19 cellular contexts compared by ENCODE assay signal in the genomic region with DNA sequence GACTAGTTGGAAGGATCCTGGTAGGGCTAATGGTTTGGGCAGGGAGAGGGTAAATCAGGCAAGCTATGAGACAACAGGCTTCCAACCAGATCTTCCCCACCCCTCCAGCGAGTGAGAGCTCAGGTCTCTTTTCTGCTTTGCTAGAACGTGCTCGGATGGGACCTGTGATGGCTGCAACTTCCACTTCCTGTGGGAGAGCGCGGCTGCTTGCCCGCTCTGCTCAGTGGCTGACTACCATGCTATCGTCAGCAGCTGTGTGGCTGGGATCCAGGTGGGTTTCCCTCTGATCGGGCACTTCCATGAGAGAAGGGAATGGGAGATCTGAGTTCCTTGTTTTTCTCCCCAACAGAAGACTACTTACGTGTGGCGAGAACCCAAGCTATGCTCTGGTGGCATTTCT. TPM values are rescaled to one million over a fixed set of nuclear protein-coding genes. Genes with fewer than 3 reads are reported as not detected.
DNase-seq lines count a peak whose midpoint lies in the region; ATAC-seq and TF ChIP-seq lines count a peak whose summit lies in the region.
"Had no signal": no experiment of that assay in that cellular context is flagged by ENCODE, and none has a peak within 500 bp of the region (broad histone marks: within the 10 kb centered on the region; RNA-seq: fewer than 3 reads in every experiment).

No MANE protein-coding gene starts in this region.

- no peaks in the 10 kb centered on the region for H3K36me3 Mint-ChIP-seq in activated T-cell treated with anti-CD3 and anti-CD28 coated beads, Interleukin-2, amount 50 U/mL, for 72 hours (ENCODE audit: insufficient read depth in 2 of 2)
- H3K36me3 Mint-ChIP-seq in activated B cell treated with CpG ODN at 0.5 μM for 24 hours (ENCODE audit: low read depth), result no peaks in the 10 kb centered on the region
- H3K36me3 Mint-ChIP-seq in effector memory CD8-positive, alpha-beta T cell (ENCODE audit: insufficient read depth), result no peaks in the 10 kb centered on the region
- no peaks in the 10 kb centered on the region for H3K36me3 Mint-ChIP-seq in stimulated activated naive CD8-positive, alpha-beta T cell treated with anti-CD3 and anti-CD28 coated beads, Interleukin-15, Interleukin-2, amounts not matched to agents 100 ng/mL and 50 ng/mL, for 24 hours (ENCODE audit: low read depth)
- H3K36me3 Mint-ChIP-seq: memory B cell, neural progenitor cell had no signal

- H3K4me3 ChIP-seq in osteoblast (ENCODE audit: insufficient read depth, low read length), result no peak overlapping the region
- H3K4me3 ChIP-seq: breast epithelium, dorsolateral prefrontal cortex, neural progenitor cell had no signal

- no peaks in the 10 kb centered on the region for H3K27me3 ChIP-seq in osteoblast (ENCODE audit: insufficient read depth, low read length)
- H3K27me3 ChIP-seq: breast epithelium, dorsolateral prefrontal cortex, neural progenitor cell had no signal

- peaks cover 30% of the 10 kb centered on the region for H3K4me1 Mint-ChIP-seq in activated T-cell treated with anti-CD3 and anti-CD28 coated beads, Interleukin-2, amount 50 U/mL, for 72 hours (ENCODE audit: low read depth)
- H3K4me1 Mint-ChIP-seq in activated B cell treated with CpG ODN at 0.5 μM for 24 hours, result peaks cover 9% of the 10 kb centered on the region
- peaks cover 8 to 11% of the 10 kb centered on the region in 2 donors for H3K4me1 Mint-ChIP-seq in effector memory CD8-positive, alpha-beta T cell (ENCODE audit: low read depth in 2 of 2)
- H3K4me1 Mint-ChIP-seq in stimulated activated naive CD8-positive, alpha-beta T cell treated with anti-CD3 and anti-CD28 coated beads, Interleukin-15, Interleukin-2, amounts not matched to agents 100 ng/mL and 50 ng/mL, for 24 hours (ENCODE audit: low read depth), result peaks cover 21% of the 10 kb centered on the region

- H3K27ac ChIP-seq in osteoblast (ENCODE audit: low read depth, low read length), result no peak overlapping the region
- H3K27ac ChIP-seq: neural progenitor cell had no signal

- H3K27ac Mint-ChIP-seq in activated T-cell treated with anti-CD3 and anti-CD28 coated beads, Interleukin-2, amount 50 U/mL, for 72 hours, result no peak overlapping the region
- H3K27ac Mint-ChIP-seq in activated B cell treated with CpG ODN at 0.5 μM for 24 hours, result no peak overlapping the region
- peak overlapping the region in 1 of 2 donors; percentile 44 for H3K27ac Mint-ChIP-seq in effector memory CD8-positive, alpha-beta T cell
- H3K27ac Mint-ChIP-seq in stimulated activated naive CD8-positive, alpha-beta T cell treated with anti-CD3 and anti-CD28 coated beads, Interleukin-15, Interleukin-2, amounts not matched to agents 100 ng/mL and 50 ng/mL, for 24 hours, result peak overlapping the region; percentile 49
- H3K27ac Mint-ChIP-seq: memory B cell had no signal

- H3K4me1 ChIP-seq in osteoblast (ENCODE audit: insufficient read depth, low read length), result peaks cover 26% of the 10 kb centered on the region
- H3K4me1 ChIP-seq: breast epithelium had no signal

- H3K4me2 ChIP-seq in osteoblast (ENCODE audit: insufficient read depth, low read length), result no peak overlapping the region
- H3K4me2 ChIP-seq: neural progenitor cell had no signal

- no peaks in the 10 kb centered on the region for H3K27me3 Mint-ChIP-seq in activated T-cell treated with anti-CD3 and anti-CD28 coated beads, Interleukin-2, amount 50 U/mL, for 72 hours (ENCODE audit: low read depth)
- H3K27me3 Mint-ChIP-seq in activated B cell treated with CpG ODN at 0.5 μM for 24 hours, result no peaks in the 10 kb centered on the region
- no peaks in the 10 kb centered on the region for H3K27me3 Mint-ChIP-seq in effector memory CD8-positive, alpha-beta T cell
- H3K27me3 Mint-ChIP-seq in stimulated activated naive CD8-positive, alpha-beta T cell treated with anti-CD3 and anti-CD28 coated beads, Interleukin-15, Interleukin-2, amounts not matched to agents 100 ng/mL and 50 ng/mL, for 24 hours, result no peaks in the 10 kb centered on the region

- no peak for TF ChIP-seq CTCF in activated B cell treated with CpG ODN at 0.5 μM for 24 hours (IDR thresholded peaks at IDR 0.05)
- no peak for TF ChIP-seq CTCF in osteoblast (IDR thresholded peaks at IDR 0.05; ENCODE audit: extremely low read depth, low read depth, low read length)

- ATAC-seq in activated T-cell treated with anti-CD3 and anti-CD28 coated beads, Interleukin-2, amount 50 U/mL, for 72 hours (replicated peaks in 1 of 2), result no peak
- ATAC-seq in activated B cell treated with CpG ODN at 0.5 μM for 24 hours (ENCODE audit: low read depth), result no peak
- ATAC-seq in effector memory CD8-positive, alpha-beta T cell (replicated peaks), result peak; percentile 32
- no peak for ATAC-seq in HG03460 (IDR thresholded peaks at IDR 0.05; ENCODE audit: unreplicated experiment)

- DNase-seq in activated T-cell treated with anti-CD3 and anti-CD28 coated beads, Interleukin-2, amount 50 U/mL, for 72 hours, result peak; percentile 16 to 23
- DNase-seq in activated T-cell treated with anti-CD3 and anti-CD28 coated beads, Interleukin-2, amount 50 U/mL, for 1 hour, result no peak
- DNase-seq in activated B cell treated with CpG ODN at 0.5 μM for 24 hours (no peak), NCI-H1436 (lab: John Stamatoyannopoulos, UW) (no peak), osteoblast (ENCODE audit: insufficient read length, low spot score, missing footprints) (no peak)
- DNase-seq in effector memory CD8-positive, alpha-beta T cell, result no peak
- DNase-seq: ACHN, dorsolateral prefrontal cortex, HCEC 1CT, NCI-H1105, NCI-H2107, NCI-H526, OCI-M1, retina had no signal

- CTCF ChIA-PET in activated B cell treated with CpG ODN at 0.5 μM for 24 hours (lab: Charles Lee), result no interaction called here

- no peaks in the 10 kb centered on the region for H3K9me3 Mint-ChIP-seq in activated T-cell treated with anti-CD3 and anti-CD28 coated beads, Interleukin-2, amount 50 U/mL, for 72 hours
- H3K9me3 Mint-ChIP-seq in activated B cell treated with CpG ODN at 0.5 μM for 24 hours, result no peaks in the 10 kb centered on the region
- H3K9me3 Mint-ChIP-seq in effector memory CD8-positive, alpha-beta T cell, result no peaks in the 10 kb centered on the region
- H3K9me3 Mint-ChIP-seq in stimulated activated naive CD8-positive, alpha-beta T cell treated with anti-CD3 and anti-CD28 coated beads, Interleukin-15, Interleukin-2, amounts not matched to agents 100 ng/mL and 50 ng/mL, for 24 hours, result no peaks in the 10 kb centered on the region
- H3K9me3 Mint-ChIP-seq: memory B cell, neural progenitor cell had no signal

- intact Hi-C loops in activated B cell treated with CpG ODN at 0.5 μM for 24 hours (cut with micrococcal nuclease), result loop anchor here (5.0 kb wide), 1 partner anchor 198 kb away; a partner anchor contains a TSS

- H4K20me1 ChIP-seq in osteoblast (ENCODE audit: insufficient read depth, low read length), result no peaks in the 10 kb centered on the region

- POLR2A ChIA-PET in activated B cell treated with CpG ODN at 0.5 μM for 24 hours (lab: Charles Lee), result interaction anchor here (0.6 kb wide), 1 partner anchor 17 kb away, joined by 9 read pairs; no protein-coding TSS in a partner anchor

- no peaks in the 10 kb centered on the region for H3K36me3 ChIP-seq in osteoblast (ENCODE audit: insufficient read depth, low read length)
- H3K36me3 ChIP-seq: breast epithelium, neural progenitor cell had no signal

- no peak overlapping the region for H2AFZ ChIP-seq in osteoblast (ENCODE audit: low read length)
- H2AFZ ChIP-seq: neural progenitor cell had no signal

- H3K79me2 ChIP-seq in osteoblast (ENCODE audit: insufficient read depth, low read length), result no peaks in the 10 kb centered on the region

- H3K9me3 ChIP-seq in osteoblast (ENCODE audit: low read depth, low read length), result no peaks in the 10 kb centered on the region
- H3K9me3 ChIP-seq: breast epithelium had no signal

- peak overlapping the region; percentile 25 to 40 for H3K4me3 Mint-ChIP-seq in activated T-cell treated with anti-CD3 and anti-CD28 coated beads, Interleukin-2, amount 50 U/mL, for 72 hours
- peak overlapping the region; percentile 41 for H3K4me3 Mint-ChIP-seq in activated B cell treated with CpG ODN at 0.5 μM for 24 hours
- H3K4me3 Mint-ChIP-seq in effector memory CD8-positive, alpha-beta T cell, result no peak overlapping the region
- no peak overlapping the region for H3K4me3 Mint-ChIP-seq in stimulated activated naive CD8-positive, alpha-beta T cell treated with anti-CD3 and anti-CD28 coated beads, Interleukin-15, Interleukin-2, amounts not matched to agents 100 ng/mL and 50 ng/mL, for 24 hours
- H3K4me3 Mint-ChIP-seq: memory B cell, neural progenitor cell had no signal

RNA-seq across cellular contexts. Expression of a gene that starts 14.0 kb away (rescaled TPM):
- total RNA-seq in activated T-cell treated with anti-CD3 and anti-CD28 coated beads, Interleukin-2, amount 50 U/mL, for 72 hours, result 100 to 1,000 TPM; 413 to 456 TPM
- total RNA-seq in activated B cell treated with CpG ODN at 0.5 μM for 24 hours (182 and 188 TPM in 2 replicates), osteoblast (361 and 392 TPM in 2 replicates)

RNA-seq across cellular contexts. Expression of a gene that starts 49.6 kb away (rescaled TPM):
- total RNA-seq in activated T-cell treated with anti-CD3 and anti-CD28 coated beads, Interleukin-2, amount 50 U/mL, for 72 hours, result 1 to 10 TPM; 2.5 to 3.1 TPM
- total RNA-seq in activated B cell treated with CpG ODN at 0.5 μM for 24 hours, result 0.81 and 1.1 TPM in 2 replicates
- total RNA-seq in osteoblast, result 1.4 and 1.5 TPM in 2 replicates

Comparison
In these comparisons a context has a peak if more than half of its experiments do, and no peak if none do; other contexts are left out.
1. DNase-seq: peak in activated T-cell treated with anti-CD3 and anti-CD28 coated beads, Interleukin-2, amount 50 U/mL, for 72 hours (2 of 2); none in activated T-cell treated with anti-CD3 and anti-CD28 coated beads, Interleukin-2, amount 50 U/mL, for 1 hour (single experiment), activated B cell treated with CpG ODN at 0.5 μM for 24 hours (single experiment), effector memory CD8-positive, alpha-beta T cell (0 of 3), NCI-H1436 (single experiment) and osteoblast (single experiment).
2. H3K4me3 Mint-ChIP-seq: peak in activated T-cell treated with anti-CD3 and anti-CD28 coated beads, Interleukin-2, amount 50 U/mL, for 72 hours (2 of 2) and activated B cell treated with CpG ODN at 0.5 μM for 24 hours (single experiment); none in effector memory CD8-positive, alpha-beta T cell (0 of 2) and stimulated activated naive CD8-positive, alpha-beta T cell treated with anti-CD3 and anti-CD28 coated beads, Interleukin-15, Interleukin-2, amounts not matched to agents 100 ng/mL and 50 ng/mL, for 24 hours (single experiment).